In the genomic region with DNA sequence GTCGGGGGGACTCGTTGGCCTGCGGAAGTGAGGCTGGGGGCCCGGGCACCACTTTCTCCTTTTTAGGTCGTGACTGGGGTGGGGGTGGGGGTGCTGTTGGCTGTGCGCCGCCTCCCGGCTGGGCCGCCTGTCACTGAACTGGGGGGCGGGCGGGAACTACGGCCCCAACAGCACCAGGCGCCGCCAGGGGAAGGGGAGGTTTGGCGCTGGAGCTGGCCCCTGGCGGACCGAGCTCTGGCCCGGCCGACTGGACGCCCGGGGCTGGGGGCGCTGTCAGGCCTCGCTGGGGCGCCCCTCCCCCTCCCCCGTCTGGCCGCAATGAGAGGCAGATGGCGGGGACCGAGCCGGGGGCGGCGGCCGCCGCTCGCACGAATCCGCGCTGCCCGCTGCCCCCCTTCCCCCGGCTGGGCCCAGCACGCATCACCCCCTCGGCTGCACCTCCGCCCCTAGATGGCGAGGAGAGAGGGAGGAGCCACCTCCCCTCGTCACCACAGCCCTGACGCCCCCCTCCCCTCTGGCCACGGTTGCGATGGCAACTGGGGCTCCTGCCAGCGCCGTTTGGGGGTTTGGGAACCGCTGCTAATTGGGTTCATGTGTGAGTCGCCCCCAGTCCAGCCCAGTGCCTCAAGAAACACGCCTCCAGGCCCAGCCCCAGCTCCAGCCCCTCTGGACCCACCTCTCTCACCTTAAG, we compare ENCODE assay signal across 8 cellular contexts. TPM values are rescaled to one million over a fixed set of nuclear protein-coding genes. Genes with fewer than 3 reads are reported as not detected.
DNase-seq lines count a peak whose midpoint lies in the region; ATAC-seq and TF ChIP-seq lines count a peak whose summit lies in the region.

No MANE protein-coding gene starts in this region.

- H3F3A ChIP-seq in PC-9 (ENCODE audit: insufficient read depth, low read depth): peaks cover 10% of the 10 kb centered on the region; the same call in 1 of the 2 replicates

- peaks cover 2% of the 10 kb centered on the region for H3K36me3 Mint-ChIP-seq in activated naive CD4-positive, alpha-beta T cell treated with anti-CD3 and anti-CD28 coated beads, Interleukin-2, amount 10 ng/mL, durations not matched to agents 7 days and 5 days
- H3K36me3 Mint-ChIP-seq in activated naive CD4-positive, alpha-beta T cell treated with anti-CD3 and anti-CD28 coated beads, Interleukin-2, amount 50 U/mL, for 72 hours: no peaks in the 10 kb centered on the region

- H3K9me3 ChIP-seq in PC-9 (ENCODE audit: insufficient read depth, low read depth): no peaks in the 10 kb centered on the region
- no peaks in the 10 kb centered on the region for H3K9me3 ChIP-seq in right lobe of liver

- H3K27ac ChIP-seq in PC-9 (no peak overlapping the region), cingulate gyrus (ENCODE audit: low read depth, low read length) (peak overlapping the region; percentile 65), right lobe of liver (no peak overlapping the region)

- ATAC-seq in activated naive CD4-positive, alpha-beta T cell treated with anti-CD3 and anti-CD28 coated beads, Interleukin-2, amount 50 U/mL, for 72 hours: no peak
- ATAC-seq in right lobe of liver: no peak
- no peak for ATAC-seq in GM18907 (IDR thresholded peaks at IDR 0.05; ENCODE audit: unreplicated experiment)
- ATAC-seq in HG03439 (IDR thresholded peaks at IDR 0.05; ENCODE audit: unreplicated experiment): no peak

- peak; percentile 33 for DNase-seq in activated naive CD4-positive, alpha-beta T cell treated with anti-CD3 and anti-CD28 coated beads, Interleukin-2, amount 10 ng/mL, durations not matched to agents 7 days and 5 days
- DNase-seq in activated naive CD4-positive, alpha-beta T cell treated with anti-CD3 and anti-CD28 coated beads, Interleukin-2, amount 50 U/mL, for 72 hours (ENCODE audit: low spot score in 2 of 2): no peak
- DNase-seq in PC-9 (peak in 1 of 2 experiments; percentile 15), right lobe of liver (no peak), stromal cell of bone marrow (ENCODE audit: low read depth) (peak; percentile 75)

- H3K4me1 ChIP-seq in PC-9 (replicated peaks; ENCODE audit: insufficient read depth): peaks cover 7% of the 10 kb centered on the region
- no peaks in the 10 kb centered on the region for H3K4me1 ChIP-seq in right lobe of liver

- H3K4me2 ChIP-seq in PC-9: peak overlapping the region; percentile 97

- no peaks in the 10 kb centered on the region for H4K20me1 ChIP-seq in PC-9 (ENCODE audit: insufficient read depth)

- no peaks in the 10 kb centered on the region for H3K9me2 ChIP-seq in PC-9 (ENCODE audit: insufficient read depth)

- CTCF ChIA-PET in activated naive CD4-positive, alpha-beta T cell treated with anti-CD3 and anti-CD28 coated beads, Interleukin-2, amount 10 ng/mL, durations not matched to agents 7 days and 5 days (lab: Charles Lee): no interaction called here
- CTCF ChIA-PET in PC-9 (lab: Charles Lee): no interaction called here

- H3K4me1 Mint-ChIP-seq in activated naive CD4-positive, alpha-beta T cell treated with anti-CD3 and anti-CD28 coated beads, Interleukin-2, amount 10 ng/mL, durations not matched to agents 7 days and 5 days: peaks cover 30% of the 10 kb centered on the region

- peak overlapping the region; percentile 66 for H3K4me3 ChIP-seq in PC-9
- H3K4me3 ChIP-seq in right lobe of liver: peak overlapping the region in 2 of 3 donors; percentile 18 to 31

- POLR2A ChIA-PET in PC-9 (lab: Charles Lee; ENCODE audit: unreplicated experiment): interaction anchor here (0.7 kb wide), 1 partner anchor 745 kb away, joined by 4 read pairs; no protein-coding TSS in a partner anchor

- no peak for TF ChIP-seq POLR2A in right lobe of liver (IDR thresholded peaks at IDR 0.05)

- no TSS peak for BruUV-seq in PC-9 (replicated peaks; lab: Mats Ljungman, UMichigan)

- intact Hi-C loops in PC-9 (cut with micrococcal nuclease; ENCODE audit: unreplicated experiment) (no loop called here), right lobe of liver (cut with DNase I) (loop anchor here (5.0 kb wide), 1 partner anchor 64 kb away; no protein-coding TSS in a partner anchor)

- WGBS in right lobe of liver (ENCODE audit: insufficient coverage, low coverage, low lambda C conversion rate, missing lambda C conversion rate): no CpG with 5 or more reads among the region's 52 CpGs

- H3K9me3 Mint-ChIP-seq in activated naive CD4-positive, alpha-beta T cell treated with anti-CD3 and anti-CD28 coated beads, Interleukin-2, amount 10 ng/mL, durations not matched to agents 7 days and 5 days: no peaks in the 10 kb centered on the region
- H3K9me3 Mint-ChIP-seq in activated naive CD4-positive, alpha-beta T cell treated with anti-CD3 and anti-CD28 coated beads, Interleukin-2, amount 50 U/mL, for 72 hours: no peaks in the 10 kb centered on the region

- H3K79me2 ChIP-seq in PC-9 (ENCODE audit: low read depth): no peaks in the 10 kb centered on the region

- TF ChIP-seq CTCF in PC-9 (conservative IDR thresholded peaks at IDR 0.05) (no peak), right lobe of liver (IDR thresholded peaks at IDR 0.05) (no peak)

- H3K4me3 Mint-ChIP-seq in activated naive CD4-positive, alpha-beta T cell treated with anti-CD3 and anti-CD28 coated beads, Interleukin-2, amount 10 ng/mL, durations not matched to agents 7 days and 5 days: no peak overlapping the region

- H3K27ac Mint-ChIP-seq in activated naive CD4-positive, alpha-beta T cell treated with anti-CD3 and anti-CD28 coated beads, Interleukin-2, amount 10 ng/mL, durations not matched to agents 7 days and 5 days: no peak overlapping the region
- no peak overlapping the region for H3K27ac Mint-ChIP-seq in activated naive CD4-positive, alpha-beta T cell treated with anti-CD3 and anti-CD28 coated beads, Interleukin-2, amount 50 U/mL, for 72 hours

- H3K27me3 Mint-ChIP-seq in activated naive CD4-positive, alpha-beta T cell treated with anti-CD3 and anti-CD28 coated beads, Interleukin-2, amount 10 ng/mL, durations not matched to agents 7 days and 5 days: peaks cover 86% of the 10 kb centered on the region

- H3K36me3 ChIP-seq in PC-9 (ENCODE audit: low read depth) (no peaks in the 10 kb centered on the region), right lobe of liver (no peaks in the 10 kb centered on the region)

- H2AFZ ChIP-seq in PC-9: no peak overlapping the region; the same call in 1 of the 2 replicates

- no peaks in the 10 kb centered on the region for H3K27me3 ChIP-seq in PC-9 (ENCODE audit: insufficient read depth, low read depth)
- no peaks in the 10 kb centered on the region for H3K27me3 ChIP-seq in right lobe of liver

RNA-seq across cellular contexts. Expression of gene NFATC4, which starts 0.7 kb away (rescaled TPM):
- total RNA-seq in activated naive CD4-positive, alpha-beta T cell treated with anti-CD3 and anti-CD28 coated beads, Interleukin-2, amount 50 U/mL, for 72 hours: 1 to 10 TPM in 1 of 2 donors, under 1 TPM in 1; 0.27 to 1.7 TPM
- 48.3 and 76.3 TPM in 2 replicates for total RNA-seq in PC-9 (2021)
- 1 to 10 TPM; 1.0 to 3.7 (median 2.0) TPM for total RNA-seq in right lobe of liver

RNA-seq across cellular contexts. Expression of gene RIPK3, which starts 28.9 kb away (rescaled TPM):
- 10 to 100 TPM; 11.1 to 11.8 TPM for total RNA-seq in activated naive CD4-positive, alpha-beta T cell treated with anti-CD3 and anti-CD28 coated beads, Interleukin-2, amount 50 U/mL, for 72 hours
- total RNA-seq in PC-9 (2021) (4.0 and 6.4 TPM in 2 replicates), right lobe of liver (1 to 10 TPM in 2 of 6 experiments, under 1 TPM in 4; 0.70 to 1.6 (median 0.90) TPM)

RNA-seq across cellular contexts. Expression of gene NYNRIN, which starts 30.1 kb away (rescaled TPM):
- total RNA-seq in activated naive CD4-positive, alpha-beta T cell treated with anti-CD3 and anti-CD28 coated beads, Interleukin-2, amount 50 U/mL, for 72 hours: under 1 TPM; 0.02 to 0.14 TPM
- total RNA-seq in PC-9 (2021) (15.1 and 17.7 TPM in 2 replicates), right lobe of liver (1 to 10 TPM; 1.8 to 6.1 (median 2.7) TPM)

RNA-seq across cellular contexts. Expression of gene ADCY4, which starts 33.8 kb away (rescaled TPM):
- total RNA-seq in activated naive CD4-positive, alpha-beta T cell treated with anti-CD3 and anti-CD28 coated beads, Interleukin-2, amount 50 U/mL, for 72 hours: 1 to 10 TPM; 2.1 to 5.7 TPM
- total RNA-seq in PC-9 (2021) (1.8 and 2.0 TPM in 2 replicates), right lobe of liver (1 to 10 TPM; 2.3 to 7.2 (median 3.9) TPM)

RNA-seq across cellular contexts. Expression of gene LTB4R, which starts 57.4 kb away (rescaled TPM):
- 10 to 100 TPM; 14.0 to 15.8 TPM for total RNA-seq in activated naive CD4-positive, alpha-beta T cell treated with anti-CD3 and anti-CD28 coated beads, Interleukin-2, amount 50 U/mL, for 72 hours
- total RNA-seq in PC-9 (2021) (10.3 and 16.4 TPM in 2 replicates), right lobe of liver (1 to 10 TPM; 2.7 to 5.5 (median 3.9) TPM)

Comparison
In these comparisons a context has a peak if more than half of its experiments do, and no peak if none do; other contexts are left out.
1. DNase-seq: peak in activated naive CD4-positive, alpha-beta T cell treated with anti-CD3 and anti-CD28 coated beads, Interleukin-2, amount 10 ng/mL, durations not matched to agents 7 days and 5 days (single experiment) and stromal cell of bone marrow (single experiment); none in activated naive CD4-positive, alpha-beta T cell treated with anti-CD3 and anti-CD28 coated beads, Interleukin-2, amount 50 U/mL, for 72 hours (0 of 2) and right lobe of liver (0 of 3).
2. RNA of gene NFATC4, which starts 0.7 kb away (total RNA-seq): 48.3 to 76.3 TPM in PC-9; 1.0 to 3.7 TPM in right lobe of liver and 0.27 to 1.7 TPM in activated naive CD4-positive, alpha-beta T cell treated with anti-CD3 and anti-CD28 coated beads, Interleukin-2, amount 50 U/mL, for 72 hours; every median in the first group is over 10 times any median in the second.